ENCODE assay signal across 8 cellular contexts in the genomic region with DNA sequence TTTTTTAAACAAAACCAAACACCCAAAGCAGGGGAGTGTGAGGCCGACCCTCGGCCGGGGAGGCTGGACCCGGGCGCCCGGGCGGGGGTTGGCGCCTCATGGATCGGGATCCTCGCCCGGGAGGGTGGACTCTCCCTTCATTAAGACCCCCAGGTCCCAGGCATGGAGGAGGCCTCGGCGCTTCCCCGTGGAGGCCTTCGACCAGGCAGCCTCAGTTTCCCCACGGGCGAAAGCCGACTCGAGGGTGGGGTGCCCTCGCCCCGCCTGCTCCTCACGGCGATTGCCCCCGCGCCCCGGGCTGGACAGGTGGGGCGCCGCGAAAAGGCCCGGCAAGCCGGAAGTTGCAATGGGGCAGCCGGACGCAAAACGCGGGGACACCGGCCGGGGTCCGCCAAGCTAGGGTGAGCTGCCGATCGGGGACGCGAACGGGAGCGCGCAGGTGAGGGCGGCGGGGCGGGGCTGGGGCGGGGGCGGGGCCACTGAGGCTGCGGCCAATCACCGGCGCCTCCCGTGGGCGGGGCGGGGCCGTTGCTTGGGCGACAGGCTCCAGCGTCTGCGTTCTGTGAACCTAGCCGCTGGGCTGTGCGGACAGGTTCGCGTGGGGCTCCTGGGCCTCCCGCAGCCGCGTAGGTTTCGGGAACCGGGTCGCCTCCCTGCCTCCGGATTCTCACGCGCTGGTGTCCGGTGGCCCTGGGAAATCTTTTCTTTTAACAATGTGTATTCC. TPM values are rescaled to one million over a fixed set of nuclear protein-coding genes. Genes with fewer than 3 reads are reported as not detected.
DNase-seq lines count a peak whose midpoint lies in the region; ATAC-seq and TF ChIP-seq lines count a peak whose summit lies in the region.

No MANE protein-coding gene starts in this region.

- TF ChIP-seq POLR2A in transverse colon (IDR thresholded peaks at IDR 0.05): peak; percentile 52

- 0 to 1% methylated on average over 11 to 73 of the region's 74 CpGs for WGBS in transverse colon (ENCODE audit: low coverage in 1 of 2), 2 donors

- TF ChIP-seq EP300 in transverse colon (IDR thresholded peaks at IDR 0.05; ENCODE audit: low read depth): no peak

- H3K36me3 ChIP-seq in transverse colon: no peaks in the 10 kb centered on the region

- no peaks in the 10 kb centered on the region for H3K9me3 ChIP-seq in transverse colon

- peak overlapping the region; percentile 78 to 90 (median 82) for H3K27ac ChIP-seq in transverse colon

- peaks cover 30% of the 10 kb centered on the region for H3K4me1 Mint-ChIP-seq in activated naive CD8-positive, alpha-beta T cell treated with anti-CD3 and anti-CD28 coated beads, Interleukin-2, amount 50 U/mL, for 24 hours

- in situ Hi-C loops in transverse colon (cut with MboI; ENCODE audit: low pct_ligation_motif_present in 1 of 4, low pct_unique_long_range_greater_than_20kb in 1 of 4, low sequenced_read_pairs in 3 of 4): no loop called here

- H3K4me3 ChIP-seq in GM12864 (ENCODE audit: low read depth, low read length) (peak overlapping the region; percentile 89), transverse colon (peak overlapping the region; percentile 39 to 79 (median 62))

- intact Hi-C loops in cardiac septum (cut with DNase I): no loop called here
- intact Hi-C loops in transverse colon (cut with DNase I; ENCODE audit: low total_unique reads): no loop called here

- peaks cover 2% of the 10 kb centered on the region for H3K27me3 Mint-ChIP-seq in activated naive CD8-positive, alpha-beta T cell treated with anti-CD3 and anti-CD28 coated beads, Interleukin-2, amount 50 U/mL, for 24 hours

- H3K27ac Mint-ChIP-seq in activated naive CD8-positive, alpha-beta T cell treated with anti-CD3 and anti-CD28 coated beads, Interleukin-2, amount 50 U/mL, for 24 hours: peak overlapping the region; percentile 86

- TF ChIP-seq CTCF in GM12864 (IDR thresholded peaks at IDR 0.05; ENCODE audit: low read depth, low read length, missing control alignments) (no peak), transverse colon (IDR thresholded peaks at IDR 0.05) (no peak)

- ATAC-seq in HG02642 (IDR thresholded peaks at IDR 0.05; ENCODE audit: poor library complexity, unreplicated experiment): peak; percentile 89
- peak; percentile 92 for ATAC-seq in activated naive CD8-positive, alpha-beta T cell treated with anti-CD3 and anti-CD28 coated beads, Interleukin-2, amount 50 U/mL, for 24 hours

- H3K4me3 Mint-ChIP-seq in activated naive CD8-positive, alpha-beta T cell treated with anti-CD3 and anti-CD28 coated beads, Interleukin-2, amount 50 U/mL, for 24 hours: peak overlapping the region; percentile 82

- peak; percentile 74 for DNase-seq in GM12864 (ENCODE audit: low read depth)
- DNase-seq in NCI-H1417 (lab: John Stamatoyannopoulos, UW): peak; percentile 91 to 99 (median 95)
- peak; percentile 52 to 76 for DNase-seq in SW 1271 (lab: John Stamatoyannopoulos, UW)
- peak; percentile 94 for DNase-seq in activated naive CD8-positive, alpha-beta T cell treated with anti-CD3 and anti-CD28 coated beads, Interleukin-2, amount 50 U/mL, for 24 hours
- DNase-seq in cardiac septum (ENCODE audit: low spot score): peak; percentile 96
- DNase-seq in pons (ENCODE audit: low spot score): peak; percentile 43
- peak; percentile 95 for DNase-seq in transverse colon

- no peaks in the 10 kb centered on the region for H3K36me3 Mint-ChIP-seq in activated naive CD8-positive, alpha-beta T cell treated with anti-CD3 and anti-CD28 coated beads, Interleukin-2, amount 50 U/mL, for 24 hours (ENCODE audit: low read depth)

- H3K4me1 ChIP-seq in transverse colon: peaks cover 7 to 15% (median 10%) of the 10 kb centered on the region in 4 donors

- no peaks in the 10 kb centered on the region for H3K9me3 Mint-ChIP-seq in activated naive CD8-positive, alpha-beta T cell treated with anti-CD3 and anti-CD28 coated beads, Interleukin-2, amount 50 U/mL, for 24 hours

- H3K27me3 ChIP-seq in transverse colon: no peaks in the 10 kb centered on the region

RNA-seq across cellular contexts. Expression of a gene that starts 6.0 kb away (rescaled TPM):
- total RNA-seq in cardiac septum (6.5 TPM), transverse colon (10 to 100 TPM in 3 of 4 donors, 1 to 10 TPM in 1; 5.2 to 16.3 (median 15.5) TPM)

RNA-seq across cellular contexts. Expression of a gene that starts 7.3 kb away (rescaled TPM):
- total RNA-seq in cardiac septum (not detected), transverse colon (not detected)

RNA-seq across cellular contexts. Expression of a gene that starts 28.5 kb away (rescaled TPM):
- total RNA-seq in cardiac septum: 7.5 TPM
- 10 to 100 TPM; 12.1 to 64.3 (median 16.1) TPM for total RNA-seq in transverse colon

RNA-seq across cellular contexts. Expression of a gene that starts 40.9 kb away (rescaled TPM):
- total RNA-seq in cardiac septum (32.3 TPM), transverse colon (100 to 1,000 TPM in 3 of 4 donors, 10 to 100 TPM in 1; 21.9 to 720 (median 492) TPM)

Comparison
In these comparisons a context has a peak if more than half of its experiments do, and no peak if none do; other contexts are left out.
1. Peak in every context shown above with its lines: DNase-seq, ATAC-seq, H3K4me3 ChIP-seq and H3K27ac ChIP-seq.
2. DNase-seq: peak in every context shown above with its lines; median percentile 96 in cardiac septum; 95 in NCI-H1417; 95 in transverse colon; 94 in activated naive CD8-positive, alpha-beta T cell treated with anti-CD3 and anti-CD28 coated beads, Interleukin-2, amount 50 U/mL, for 24 hours; 74 in GM12864; 64 in SW 1271; 43 in pons.